19 cellular contexts compared by ENCODE assay signal in genomic region chr18:78431606-78432005, GRCh38.
"Had no signal": no experiment of that assay in that cellular context is flagged by ENCODE, and none has a peak within 500 bp of the region (broad histone marks: within the 10 kb centered on the region; RNA-seq: fewer than 3 reads in every experiment).

No MANE protein-coding gene starts in this region.

- ATAC-seq: activated T-cell treated with anti-CD3 and anti-CD28 coated beads, Interleukin-2, amount 50 U/mL, for 72 hours; esophagus mucosa; heart right ventricle; naive thymus-derived CD4-positive, alpha-beta T cell; sciatic nerve; stimulated activated effector memory CD8-positive, alpha-beta T cell treated with anti-CD3 and anti-CD28 coated beads, Interleukin-12 subunit alpha, Interleukin-12 subunit beta, amount 100 ng/mL, for 72 hours had no signal

- H3K4me1 Mint-ChIP-seq: activated naive CD4-positive, alpha-beta T cell treated with anti-CD3 and anti-CD28 coated beads, Interleukin-2, amount 50 U/mL, for 24 hours; central memory CD8-positive, alpha-beta T cell; memory B cell; naive thymus-derived CD4-positive, alpha-beta T cell; stimulated activated effector memory CD8-positive, alpha-beta T cell treated with anti-CD3 and anti-CD28 coated beads, Interleukin-12 subunit alpha, Interleukin-12 subunit beta, amount 100 ng/mL, for 72 hours had no signal

- H3K27me3 ChIP-seq: ascending aorta, colonic mucosa, testis, upper lobe of left lung had no signal

- H3K27me3 Mint-ChIP-seq: activated naive CD4-positive, alpha-beta T cell treated with anti-CD3 and anti-CD28 coated beads, Interleukin-2, amount 50 U/mL, for 24 hours; central memory CD8-positive, alpha-beta T cell; memory B cell had no signal

- H3K9me3 ChIP-seq: ascending aorta, colonic mucosa, testis, upper lobe of left lung had no signal

- H3K9me3 Mint-ChIP-seq: central memory CD8-positive, alpha-beta T cell had no signal

- H3K4me3 Mint-ChIP-seq: activated naive CD4-positive, alpha-beta T cell treated with anti-CD3 and anti-CD28 coated beads, Interleukin-2, amount 50 U/mL, for 24 hours; activated T-cell treated with anti-CD3 and anti-CD28 coated beads, Interleukin-2, amount 50 U/mL, for 72 hours; central memory CD8-positive, alpha-beta T cell; memory B cell; naive thymus-derived CD4-positive, alpha-beta T cell; stimulated activated effector memory CD8-positive, alpha-beta T cell treated with anti-CD3 and anti-CD28 coated beads, Interleukin-12 subunit alpha, Interleukin-12 subunit beta, amount 100 ng/mL, for 72 hours had no signal

- H3K4me3 ChIP-seq: ascending aorta, colonic mucosa, heart right ventricle, smooth muscle cell, stomach, testis, upper lobe of left lung had no signal

- H3K4me1 ChIP-seq: ascending aorta, colonic mucosa, heart right ventricle, parathyroid adenoma, stomach, testis, upper lobe of left lung had no signal

- DNase-seq: activated CD4-positive, alpha-beta T cell treated with anti-CD3 and anti-CD28 coated beads for 1 hour; activated gamma-delta T cell; activated T-cell treated with anti-CD3 and anti-CD28 coated beads, Interleukin-2, amount 50 U/mL, for 72 hours; colonic mucosa; heart right ventricle; naive thymus-derived CD4-positive, alpha-beta T cell; stimulated activated CD4-positive, alpha-beta T cell treated with anti-CD3 and anti-CD28 coated beads, Interleukin-4, amount 100 ng/mL, for 24 hours; stomach; testis; upper lobe of left lung had no signal

- H3K27ac ChIP-seq: ascending aorta, colonic mucosa, heart right ventricle, parathyroid adenoma, stomach, testis, upper lobe of left lung had no signal

- H3K27ac Mint-ChIP-seq: activated naive CD4-positive, alpha-beta T cell treated with anti-CD3 and anti-CD28 coated beads, Interleukin-2, amount 50 U/mL, for 24 hours; activated T-cell treated with anti-CD3 and anti-CD28 coated beads, Interleukin-2, amount 50 U/mL, for 72 hours; memory B cell; naive thymus-derived CD4-positive, alpha-beta T cell; stimulated activated effector memory CD8-positive, alpha-beta T cell treated with anti-CD3 and anti-CD28 coated beads, Interleukin-12 subunit alpha, Interleukin-12 subunit beta, amount 100 ng/mL, for 72 hours had no signal

- H3K36me3 ChIP-seq: ascending aorta, colonic mucosa, heart right ventricle, stomach, upper lobe of left lung had no signal

- H3K36me3 Mint-ChIP-seq: activated naive CD4-positive, alpha-beta T cell treated with anti-CD3 and anti-CD28 coated beads, Interleukin-2, amount 50 U/mL, for 24 hours; memory B cell; naive thymus-derived CD4-positive, alpha-beta T cell; stimulated activated effector memory CD8-positive, alpha-beta T cell treated with anti-CD3 and anti-CD28 coated beads, Interleukin-12 subunit alpha, Interleukin-12 subunit beta, amount 100 ng/mL, for 72 hours had no signal
